14 cellular contexts compared by ENCODE assay signal in genomic region chr15:45111390-45112142, GRCh38. TPM values are rescaled to one million over a fixed set of nuclear protein-coding genes. Genes with fewer than 3 reads are reported as not detected.
DNase-seq lines count a peak whose midpoint lies in the region; ATAC-seq, FAIRE-seq and TF ChIP-seq lines count a peak whose summit lies in the region.
"Had no signal": no experiment of that assay in that cellular context is flagged by ENCODE, and none has a peak within 500 bp of the region (broad histone marks: within the 10 kb centered on the region; RNA-seq: fewer than 3 reads in every experiment).

No MANE protein-coding gene starts in this region.

- H3K23me2 ChIP-seq in H9 (ENCODE audit: insufficient read length, low read depth, low read length, poor library complexity, severe bottlenecking) (no peaks in the 10 kb centered on the region), H1 (ENCODE audit: low read depth, low read length) (peaks cover 6% of the 10 kb centered on the region; the same call in 1 of the 2 replicates)

- TF ChIP-seq EP300 in H1 (IDR thresholded peaks at IDR 0.05; ENCODE audit: borderline replicate concordance in 1 of 2, low read depth in 2 of 2, low read length in 2 of 2) = no peak

- H4K5ac ChIP-seq in H9 (ENCODE audit: insufficient read length, low read depth, low read length) = no peak overlapping the region
- H4K5ac ChIP-seq in H1 (ENCODE audit: insufficient read length, low read depth, low read length) = no peak overlapping the region

- POLR2A ChIA-PET in CD8-positive, alpha-beta memory T cell (lab: Charles Lee) = no interaction called here
- POLR2A ChIA-PET in H1 (lab: Charles Lee; ENCODE audit: partially characterized antibody) = no interaction called here

- no CpG with 5 or more reads among the region's 71 CpGs for WGBS in H9 (ENCODE audit: extremely low coverage, insufficient read length, low lambda C conversion rate)
- WGBS in H1 (ENCODE audit: extremely low coverage in 1 of 2, insufficient coverage in 1 of 2, insufficient read length in 1 of 2, insufficient replicate concordance in 2 of 2, low coverage in 1 of 2, low lambda C conversion rate in 2 of 2, missing lambda C conversion rate in 1 of 2), 2 experiments = 4% methylated on average over 41 of the region's 71 CpGs; no CpG with 5 or more reads in 1 of the 2 experiments

- ATAC-seq in GM19467 (IDR thresholded peaks at IDR 0.05; ENCODE audit: unreplicated experiment) = no peak

- H3K9me3 ChIP-seq in CD8-positive, alpha-beta memory T cell (ENCODE audit: low read length) = no peaks in the 10 kb centered on the region
- no peaks in the 10 kb centered on the region for H3K9me3 ChIP-seq in H9 (ENCODE audit: control insufficient read depth, low read depth, low read length)
- H3K9me3 ChIP-seq in H1 (ENCODE audit: insufficient read depth in 2 of 2, low read depth in 1 of 2, low read length in 1 of 2) = no peaks in the 10 kb centered on the region; a peak in 1 of 4 replicates
- H3K9me3 ChIP-seq: thoracic aorta had no signal

- no peak overlapping the region for H3K9ac ChIP-seq in H9 (ENCODE audit: extremely low read depth, insufficient read length, low read length)
- no peak overlapping the region for H3K9ac ChIP-seq in H1 (replicated peaks in 1 of 4; ENCODE audit: extremely low read depth in 1 of 4, low read depth in 3 of 4, low read length in 3 of 4)
- H3K9ac ChIP-seq: BLaER1 treated with 17β-estradiol and CSF1 and Interleukin-3, amounts not matched to agents 10 nM and 100 nM had no signal

- H4K20me1 ChIP-seq in H9 (ENCODE audit: control insufficient read depth, insufficient read depth, insufficient read length) = peaks cover 3% of the 10 kb centered on the region
- H4K20me1 ChIP-seq in H1 (replicated peaks in 1 of 2; ENCODE audit: control insufficient read depth in 1 of 2, insufficient read depth in 2 of 2, low read length in 2 of 2) = peaks cover 19 to 41% of the 10 kb centered on the region in 2 experiments
- H4K20me1 ChIP-seq: BLaER1 treated with 17β-estradiol and CSF1 and Interleukin-3, amounts not matched to agents 10 nM and 100 nM had no signal

- H2BK20ac ChIP-seq in H9 (ENCODE audit: low read depth, low read length, poor library complexity, severe bottlenecking) (no peak overlapping the region), H1 (ENCODE audit: low read length) (no peak overlapping the region)

- H2BK5ac ChIP-seq in H9 (ENCODE audit: insufficient read length, low read length) (no peak overlapping the region), H1 (ENCODE audit: low read depth, low read length) (no peak overlapping the region)

- H3K4ac ChIP-seq in H9 (ENCODE audit: low read depth, low read length) (no peak overlapping the region), H1 (replicated peaks; ENCODE audit: insufficient read length, low read depth, low read length) (no peak overlapping the region)

- H3K4me2 ChIP-seq in H9 (ENCODE audit: insufficient read depth, insufficient read length, low read length) (peak overlapping the region; percentile 54), H1 (ENCODE audit: insufficient read depth in 1 of 2, low read depth in 2 of 2, low read length in 2 of 2) (peak overlapping the region; percentile 84 to 85)
- H3K4me2 ChIP-seq: BLaER1 treated with 17β-estradiol and CSF1 and Interleukin-3, amounts not matched to agents 10 nM and 100 nM had no signal

- H2AK5ac ChIP-seq in H9 (ENCODE audit: insufficient read length, low read length) = no peak overlapping the region
- H2AK5ac ChIP-seq in H1 (ENCODE audit: low read depth, low read length) = no peak overlapping the region

- H2BK12ac ChIP-seq in H9 (ENCODE audit: insufficient read length, low read depth, low read length) (no peak overlapping the region), H1 (ENCODE audit: low read depth, low read length) (no peak overlapping the region)

- TF ChIP-seq CTCF in H9 (conservative IDR thresholded peaks at IDR 0.05) (no peak), H1 (IDR thresholded peaks at IDR 0.05; ENCODE audit: control extremely low read depth in 1 of 3, insufficient read depth in 1 of 3, low read depth in 1 of 3, low read length in 3 of 3) (no peak), nephron (IDR thresholded peaks at IDR 0.05; ENCODE audit: unreplicated experiment in 3 of 3) (no peak)

- no peak overlapping the region for H3K27ac ChIP-seq in CD8-positive, alpha-beta memory T cell (ENCODE audit: low read depth, low read length)
- no peak overlapping the region for H3K27ac ChIP-seq in H9 (ENCODE audit: insufficient read length, low read depth, low read length)
- no peak overlapping the region for H3K27ac ChIP-seq in H1 (ENCODE audit: low read depth, low read length)
- H3K27ac ChIP-seq: BLaER1 treated with 17β-estradiol and CSF1 and Interleukin-3, amounts not matched to agents 10 nM and 100 nM; thoracic aorta had no signal

- H3K27me3 Mint-ChIP-seq in CD8-positive, alpha-beta memory T cell = peaks cover 54 to 83% of the 10 kb centered on the region in 2 donors
- H3K27me3 Mint-ChIP-seq in H9 (ENCODE audit: low read depth) = peaks cover 72% of the 10 kb centered on the region
- peaks cover 89% of the 10 kb centered on the region for H3K27me3 Mint-ChIP-seq in nephron (ENCODE audit: low read depth)

- H3K36me3 Mint-ChIP-seq in CD8-positive, alpha-beta memory T cell = peaks cover 0 to 2% (median 0%) of the 10 kb centered on the region in 3 donors
- H3K36me3 Mint-ChIP-seq in H9 (ENCODE audit: insufficient read depth in 1 of 3, low read depth in 3 of 3) (no peaks in the 10 kb centered on the region; a peak in 2 of 7 replicates), nephron (ENCODE audit: low read depth) (no peaks in the 10 kb centered on the region)

- no peak overlapping the region for H2AFZ ChIP-seq in H9 (ENCODE audit: low read length)
- H2AFZ ChIP-seq in H1 (ENCODE audit: low read length) = no peak overlapping the region

- no peak for TF ChIP-seq RAD21 in H1 (IDR thresholded peaks at IDR 0.05 in 1 of 2, conservative IDR thresholded peaks at IDR 0.05 in 1 of 2; ENCODE audit: low read depth in 2 of 2, low read length in 2 of 2)

- no peak overlapping the region for H3K27ac Mint-ChIP-seq in CD8-positive, alpha-beta memory T cell
- H3K27ac Mint-ChIP-seq in H9 = no peak overlapping the region
- H3K27ac Mint-ChIP-seq in nephron = no peak overlapping the region

- no peaks in the 10 kb centered on the region for H3K79me2 ChIP-seq in H9 (ENCODE audit: insufficient read depth, low read length)
- H3K79me2 ChIP-seq in H1 (ENCODE audit: control insufficient read depth in 1 of 2, insufficient read depth in 2 of 2, low read length in 2 of 2) = no peaks in the 10 kb centered on the region

- H3K18ac ChIP-seq in H9 (ENCODE audit: insufficient read length, low read depth, low read length) (no peak overlapping the region), H1 (ENCODE audit: extremely low read depth, low read length) (no peak overlapping the region)

- no peaks in the 10 kb centered on the region for H3K79me1 ChIP-seq in H9 (ENCODE audit: insufficient read depth, low read depth, low read length, poor library complexity, severe bottlenecking)
- H3K79me1 ChIP-seq in H1 (ENCODE audit: low read depth, low read length) = no peaks in the 10 kb centered on the region

- H3K4me1 ChIP-seq in CD8-positive, alpha-beta memory T cell (ENCODE audit: insufficient read depth, low read length) = peaks cover 27% of the 10 kb centered on the region
- H3K4me1 ChIP-seq in H9 (ENCODE audit: insufficient read depth, low read length) = no peaks in the 10 kb centered on the region; the same call in 1 of the 2 replicates
- peaks cover 0 to 25% (median 20%) of the 10 kb centered on the region in 4 experiments; a peak in 6 of 7 replicates for H3K4me1 ChIP-seq in H1 (replicated peaks in 1 of 4; ENCODE audit: control insufficient read depth in 3 of 4, insufficient read depth in 4 of 4, low read length in 3 of 4)

- CTCF ChIA-PET in CD8-positive, alpha-beta memory T cell (lab: Charles Lee) = interaction anchor here (0.9 kb wide), 1 partner anchor 14 kb away, joined by 4 read pairs; no protein-coding TSS in a partner anchor
- CTCF ChIA-PET in H1 (lab: Charles Lee; ENCODE audit: partially characterized antibody) = interaction anchor here (0.9 to 5.5 kb wide), 5 partner anchors 13 to 75 kb away, joined by 3 to 45 read pairs (median 7); partner anchors contain the start of genes DUOX1 and DUOXA1

- peaks cover 49% of the 10 kb centered on the region for H3K27me3 ChIP-seq in CD8-positive, alpha-beta memory T cell (ENCODE audit: insufficient read depth, low read length, poor library complexity, severe bottlenecking)
- H3K27me3 ChIP-seq in H9 (ENCODE audit: insufficient read depth, low read length) (peaks cover 65% of the 10 kb centered on the region), H1 (replicated peaks in 1 of 4; ENCODE audit: control insufficient read depth in 3 of 4, extremely low read depth in 1 of 4, insufficient read depth in 3 of 4, low read length in 3 of 4) (peaks cover 70 to 80% (median 75%) of the 10 kb centered on the region in 4 experiments)

- no peak overlapping the region for H3T11ph ChIP-seq in H9 (ENCODE audit: low read length)

- no peak for TF ChIP-seq POLR2A in H1 (IDR thresholded peaks at IDR 0.05; ENCODE audit: control extremely low read depth in 1 of 2, low read depth in 2 of 2, low read length in 2 of 2)

- no peak overlapping the region; the same call in 1 of the 2 replicates for H3K14ac ChIP-seq in H9 (ENCODE audit: insufficient read depth, low read length)
- no peak overlapping the region for H3K14ac ChIP-seq in H1 (ENCODE audit: insufficient read length)

- FAIRE-seq in H1 (lab: Jason Lieb, UNC) = no peak

- H2BK15ac ChIP-seq in H9 (ENCODE audit: low read depth, low read length) (no peak overlapping the region), H1 (ENCODE audit: low read length) (no peak overlapping the region)

- H3K56ac ChIP-seq in H9 (ENCODE audit: insufficient read length, low read depth, low read length) (no peak overlapping the region), H1 (replicated peaks; ENCODE audit: insufficient read length, low read depth, low read length) (no peak overlapping the region)

- H3K36me3 ChIP-seq in CD8-positive, alpha-beta memory T cell (ENCODE audit: insufficient read depth, low read length) = no peaks in the 10 kb centered on the region
- peaks cover 0 to 3% (median 0%) of the 10 kb centered on the region in 4 experiments; a peak in 1 of 8 replicates for H3K36me3 ChIP-seq in H1 (ENCODE audit: control insufficient read depth in 2 of 4, insufficient read depth in 4 of 4, low read length in 3 of 4)
- H3K36me3 ChIP-seq: thoracic aorta had no signal

- H2BK120ac ChIP-seq in H9 (ENCODE audit: low read depth, low read length, poor library complexity, severe bottlenecking) (no peak overlapping the region), H1 (replicated peaks; ENCODE audit: low read depth, low read length) (no peak overlapping the region)

- H3K4me3 Mint-ChIP-seq in CD8-positive, alpha-beta memory T cell = peak overlapping the region in 4 of 7 donors; percentile 37 to 76 (median 44)
- H3K4me3 Mint-ChIP-seq in H9 = peak overlapping the region; percentile 57 to 73; a peak in 4 of 5 replicates
- H3K4me3 Mint-ChIP-seq in nephron = peak overlapping the region in 2 of 3 experiments; percentile 26 to 62

- no peak overlapping the region for H3K4me3 ChIP-seq in CD8-positive, alpha-beta memory T cell (ENCODE audit: low read length)
- H3K4me3 ChIP-seq in H1 (ENCODE audit: extremely low read depth in 1 of 4, insufficient read depth in 2 of 4, low read depth in 3 of 4, low read length in 4 of 4) = peak overlapping the region in 2 of 4 experiments; percentile 4 to 57; a peak in 4 of 8 replicates

- H3K23ac ChIP-seq in H9 (ENCODE audit: insufficient read length, low read depth, low read length) (no peak overlapping the region), H1 (ENCODE audit: insufficient read length) (no peak overlapping the region)

- no peak for DNase-seq in CD8-positive, alpha-beta memory T cell
- DNase-seq in H9 (no peak), H1 (ENCODE audit: low read depth in 1 of 2, low spot score in 2 of 2) (peak in 1 of 2 experiments; percentile 63), NCI-H510A (lab: John Stamatoyannopoulos, UW) (no peak)
- DNase-seq in activated effector memory CD4-positive, alpha-beta T cell treated with anti-CD3 and anti-CD28 coated beads, Interleukin-2, amount 50 U/mL, for 16 hours = no peak
- DNase-seq: activated CD8-positive, alpha-beta memory T cell treated with anti-CD3 and anti-CD28 coated beads for 24 hours; activated gamma-delta T cell treated with Interleukin-2 at 50 U/mL for 16 hours; left colon; SHP77 treated with DMSO at 0.1 percent for 48 hours had no signal

- H3K4me1 Mint-ChIP-seq in CD8-positive, alpha-beta memory T cell = peaks cover 19 to 47% (median 32%) of the 10 kb centered on the region in 3 donors
- H3K4me1 Mint-ChIP-seq in H9 (peaks cover 18 to 26% of the 10 kb centered on the region in 2 experiments), nephron (peaks cover 6% of the 10 kb centered on the region)

- H4K91ac ChIP-seq in H9 (ENCODE audit: insufficient read length, low read depth, low read length) (no peak overlapping the region), H1 (replicated peaks; ENCODE audit: insufficient read length, low read length) (no peak overlapping the region)

- H4K8ac ChIP-seq in H9 (replicated peaks; ENCODE audit: insufficient read length, low read depth, low read length) (no peak overlapping the region), H1 (ENCODE audit: extremely low read depth, insufficient read depth, low read length) (no peak overlapping the region)

- H3K9me3 Mint-ChIP-seq in CD8-positive, alpha-beta memory T cell = no peaks in the 10 kb centered on the region
- H3K9me3 Mint-ChIP-seq in H9 (peaks cover 2 to 8% of the 10 kb centered on the region in 2 experiments; a peak in 2 of 5 replicates), nephron (no peaks in the 10 kb centered on the region)

RNA-seq across cellular contexts. Expression of gene DUOX2, which starts 2.4 kb away (rescaled TPM):
- total RNA-seq in CD8-positive, alpha-beta memory T cell = not detected
- not detected for polyA plus RNA-seq in CD8-positive, alpha-beta memory T cell
- 0.29 and 0.42 TPM in 2 replicates for total RNA-seq in H9 (2021)
- total RNA-seq in H1 (2021; fragmentation: NEBNext Ultra II Directional; extraction: Animal tissue kit (Norgen Biotek cat#: 25700)) = not detected in 2 replicates
- polyA plus RNA-seq in H1 (2011; rRNA removed) = 0.08 and 0.31 TPM in 2 replicates
- polyA plus RNA-seq in H1 (2011; cell fraction: cytosol; rRNA removed) = 0.03 TPM
- polyA plus RNA-seq in H1 (2011; cell fraction: nucleus; rRNA removed) = 0.30 TPM
- polyA plus RNA-seq in H1 (2012, experiment 1 of 2) = 0.04 to 0.16 TPM (median 0.08 TPM) in 3 of 4 replicates, not detected in the other
- 0.07 TPM for polyA plus RNA-seq in H1 (2012, experiment 2 of 2)
- 0.18 TPM for polyA plus RNA-seq in H1 (2013, experiment 1 of 2)
- 0.02 TPM for polyA plus RNA-seq in H1 (2013, experiment 2 of 2)
- polyA minus RNA-seq in H1 (2011; rRNA and poly(A)+ RNA removed) = 0.02 and 0.09 TPM in 2 replicates
- polyA minus RNA-seq in H1 (2011; cell fraction: cytosol; rRNA and poly(A)+ RNA removed) = not detected
- 0.10 TPM for polyA minus RNA-seq in H1 (2011; cell fraction: nucleus; rRNA and poly(A)+ RNA removed)

RNA-seq across cellular contexts. Expression of gene DUOXA2, which starts 2.6 kb away (rescaled TPM):
- total RNA-seq in CD8-positive, alpha-beta memory T cell = not detected
- not detected for polyA plus RNA-seq in CD8-positive, alpha-beta memory T cell
- not detected in 2 replicates for total RNA-seq in H9 (2021)
- not detected in 2 replicates for total RNA-seq in H1 (2021; fragmentation: NEBNext Ultra II Directional; extraction: Animal tissue kit (Norgen Biotek cat#: 25700))
- 0.05 TPM in 1 of 2 replicates, not detected in the other for polyA plus RNA-seq in H1 (2011; rRNA removed)
- not detected for polyA plus RNA-seq in H1 (2011; cell fraction: cytosol; rRNA removed)
- not detected for polyA plus RNA-seq in H1 (2011; cell fraction: nucleus; rRNA removed)
- polyA plus RNA-seq in H1 (2012, experiment 1 of 2) = not detected in 4 replicates
- polyA plus RNA-seq in H1 (2012, experiment 2 of 2) = not detected
- polyA plus RNA-seq in H1 (2013, experiment 1 of 2) = not detected
- not detected for polyA plus RNA-seq in H1 (2013, experiment 2 of 2)
- polyA minus RNA-seq in H1 (2011; rRNA and poly(A)+ RNA removed) = not detected in 2 replicates
- polyA minus RNA-seq in H1 (2011; cell fraction: cytosol; rRNA and poly(A)+ RNA removed) = not detected
- polyA minus RNA-seq in H1 (2011; cell fraction: nucleus; rRNA and poly(A)+ RNA removed) = not detected
- total RNA-seq: renal cortical epithelial cell, thoracic aorta had no signal

RNA-seq across cellular contexts. Expression of gene DUOXA1, which starts 18.1 kb away (rescaled TPM):
- total RNA-seq in CD8-positive, alpha-beta memory T cell = under 1 TPM in 1 of 2 experiments, not detected in 1; 0.09 TPM
- polyA plus RNA-seq in CD8-positive, alpha-beta memory T cell = 0.29 TPM
- total RNA-seq in H9 (2021) = 1.2 and 1.3 TPM in 2 replicates
- not detected in 2 replicates for total RNA-seq in H1 (2021; fragmentation: NEBNext Ultra II Directional; extraction: Animal tissue kit (Norgen Biotek cat#: 25700))
- 0.18 and 0.24 TPM in 2 replicates for polyA plus RNA-seq in H1 (2011; rRNA removed)
- polyA plus RNA-seq in H1 (2011; cell fraction: cytosol; rRNA removed) = 0.09 TPM
- 0.81 TPM for polyA plus RNA-seq in H1 (2011; cell fraction: nucleus; rRNA removed)
- polyA plus RNA-seq in H1 (2012, experiment 1 of 2) = 0.16 to 0.34 TPM in 2 of 4 replicates, not detected in the others
- not detected for polyA plus RNA-seq in H1 (2012, experiment 2 of 2)
- not detected for polyA plus RNA-seq in H1 (2013, experiment 1 of 2)
- polyA plus RNA-seq in H1 (2013, experiment 2 of 2) = 0.17 TPM
- polyA minus RNA-seq in H1 (2011; rRNA and poly(A)+ RNA removed) = 0.57 and 0.66 TPM in 2 replicates
- not detected for polyA minus RNA-seq in H1 (2011; cell fraction: cytosol; rRNA and poly(A)+ RNA removed)
- 0.30 TPM for polyA minus RNA-seq in H1 (2011; cell fraction: nucleus; rRNA and poly(A)+ RNA removed)
- total RNA-seq: renal cortical epithelial cell had no signal

RNA-seq across cellular contexts. Expression of gene DUOX1, which starts 18.2 kb away (rescaled TPM):
- total RNA-seq in CD8-positive, alpha-beta memory T cell = under 1 TPM in 1 of 2 experiments, not detected in 1; 0.11 TPM
- 1.2 TPM for polyA plus RNA-seq in CD8-positive, alpha-beta memory T cell
- 2.3 and 2.6 TPM in 2 replicates for total RNA-seq in H9 (2021)
- total RNA-seq in H1 (2021; fragmentation: NEBNext Ultra II Directional; extraction: Animal tissue kit (Norgen Biotek cat#: 25700)) = 0.84 and 0.96 TPM in 2 replicates
- polyA plus RNA-seq in H1 (2011; rRNA removed) = 1.4 and 2.0 TPM in 2 replicates
- polyA plus RNA-seq in H1 (2011; cell fraction: cytosol; rRNA removed) = 0.90 TPM
- 6.1 TPM for polyA plus RNA-seq in H1 (2011; cell fraction: nucleus; rRNA removed)
- polyA plus RNA-seq in H1 (2012, experiment 1 of 2) = 0.99 to 2.2 TPM (median 1.7 TPM) in 4 replicates
- 0.47 TPM for polyA plus RNA-seq in H1 (2012, experiment 2 of 2)
- polyA plus RNA-seq in H1 (2013, experiment 1 of 2) = 0.57 TPM
- polyA plus RNA-seq in H1 (2013, experiment 2 of 2) = 0.50 TPM
- 0.88 and 2.2 TPM in 2 replicates for polyA minus RNA-seq in H1 (2011; rRNA and poly(A)+ RNA removed)
- polyA minus RNA-seq in H1 (2011; cell fraction: cytosol; rRNA and poly(A)+ RNA removed) = 1.2 TPM
- 2.3 TPM for polyA minus RNA-seq in H1 (2011; cell fraction: nucleus; rRNA and poly(A)+ RNA removed)
